Comparison of ENCODE assay signal across 17 cellular contexts in genomic region chr19:1827566-1828278, GRCh38. TPM values are rescaled to one million over a fixed set of nuclear protein-coding genes. Genes with fewer than 3 reads are reported as not detected.
DNase-seq lines count a peak whose midpoint lies in the region; ATAC-seq and TF ChIP-seq lines count a peak whose summit lies in the region.
"Had no signal": no experiment of that assay in that cellular context is flagged by ENCODE, and none has a peak within 500 bp of the region (broad histone marks: within the 10 kb centered on the region; RNA-seq: fewer than 3 reads in every experiment).

No MANE protein-coding gene starts in this region.

- peak overlapping the region; percentile 49 for H3K4me3 Mint-ChIP-seq in natural killer cell
- H3K4me3 Mint-ChIP-seq in natural killer cell treated with Interleukin-12 subunit alpha and Interleukin-12 subunit beta and Interleukin-15 and Interleukin-18, amount 100 ng/mL, for 72 hours, result no peak overlapping the region
- H3K4me3 Mint-ChIP-seq in stimulated activated memory B cell treated with anti-CD40 and anti-IgM and Interleukin-4, amounts not matched to agents 10 μg/mL and 1 μg/mL and 100 μg/mL, for 72 hours, result no peak overlapping the region
- H3K4me3 Mint-ChIP-seq: HFFc6 had no signal

- intact Hi-C loops in natural killer cell (cut with micrococcal nuclease), result loop anchor here (10.0 kb wide), 1 partner anchor 283 kb away; no protein-coding TSS in a partner anchor

- peak overlapping the region; percentile 73; the same call in 1 of the 2 replicates for H3K27ac ChIP-seq in VCaP
- H3K27ac ChIP-seq: GM23248 had no signal

- in situ Hi-C loops in GM13976 (cut with MboI; ENCODE audit: low sequenced_read_pairs, unreplicated experiment), result no loop called here

- no peaks in the 10 kb centered on the region for H3K27me3 Mint-ChIP-seq in natural killer cell (ENCODE audit: low read depth in 2 of 2)
- no peaks in the 10 kb centered on the region for H3K27me3 Mint-ChIP-seq in natural killer cell treated with Interleukin-12 subunit alpha and Interleukin-12 subunit beta and Interleukin-15 and Interleukin-18, amount 100 ng/mL, for 72 hours
- H3K27me3 Mint-ChIP-seq in stimulated activated memory B cell treated with anti-CD40 and anti-IgM and Interleukin-4, amounts not matched to agents 10 μg/mL and 1 μg/mL and 100 μg/mL, for 72 hours, result no peaks in the 10 kb centered on the region

- no peak overlapping the region for H3K27ac Mint-ChIP-seq in natural killer cell
- H3K27ac Mint-ChIP-seq in natural killer cell treated with Interleukin-12 subunit alpha and Interleukin-12 subunit beta and Interleukin-15 and Interleukin-18, amount 100 ng/mL, for 72 hours, result no peak overlapping the region
- no peak overlapping the region for H3K27ac Mint-ChIP-seq in stimulated activated memory B cell treated with anti-CD40 and anti-IgM and Interleukin-4, amounts not matched to agents 10 μg/mL and 1 μg/mL and 100 μg/mL, for 72 hours
- H3K27ac Mint-ChIP-seq: HFFc6 had no signal

- DNase-seq in natural killer cell (no peak), left lobe of liver (ENCODE audit: low spot score) (no peak), GM13976 (ENCODE audit: low spot score) (no peak), activated T-cell treated with anti-CD3 and anti-CD28 coated beads for 4 hours (no peak), T-helper 1 cell (no peak)
- no peak for DNase-seq in natural killer cell treated with Interleukin-12 subunit alpha and Interleukin-12 subunit beta and Interleukin-15 and Interleukin-18, amount 100 ng/mL, for 72 hours (ENCODE audit: low spot score)
- DNase-seq: DMS79, GM23248, HFFc6, MV-4-11, NCI-H1417 treated with DMSO at 0.1 percent for 48 hours, NCI-H2029 treated with DMSO at 0.1 percent for 48 hours, NCI-H510A, NCI-H82, SIG-M5 had no signal

- no peak for TF ChIP-seq CTCF in natural killer cell (IDR thresholded peaks at IDR 0.05)
- no peak for TF ChIP-seq CTCF in VCaP (conservative IDR thresholded peaks at IDR 0.05)
- no peak for TF ChIP-seq CTCF in GM13976 (IDR thresholded peaks at IDR 0.05; ENCODE audit: borderline replicate concordance, control extremely low read depth, extremely low read depth, insufficient read depth, missing control alignments)

- H3K4me1 Mint-ChIP-seq in natural killer cell, result peaks cover 4 to 9% of the 10 kb centered on the region in 2 donors
- no peaks in the 10 kb centered on the region for H3K4me1 Mint-ChIP-seq in natural killer cell treated with Interleukin-12 subunit alpha and Interleukin-12 subunit beta and Interleukin-15 and Interleukin-18, amount 100 ng/mL, for 72 hours (ENCODE audit: low read depth in 2 of 2)
- H3K4me1 Mint-ChIP-seq in stimulated activated memory B cell treated with anti-CD40 and anti-IgM and Interleukin-4, amounts not matched to agents 10 μg/mL and 1 μg/mL and 100 μg/mL, for 72 hours, result peaks cover 18% of the 10 kb centered on the region

- no peaks in the 10 kb centered on the region for H3K36me3 Mint-ChIP-seq in natural killer cell
- H3K36me3 Mint-ChIP-seq in natural killer cell treated with Interleukin-12 subunit alpha and Interleukin-12 subunit beta and Interleukin-15 and Interleukin-18, amount 100 ng/mL, for 72 hours, result no peaks in the 10 kb centered on the region
- H3K36me3 Mint-ChIP-seq in stimulated activated memory B cell treated with anti-CD40 and anti-IgM and Interleukin-4, amounts not matched to agents 10 μg/mL and 1 μg/mL and 100 μg/mL, for 72 hours, result peaks cover 38% of the 10 kb centered on the region

- H3K9me3 Mint-ChIP-seq in natural killer cell, result no peaks in the 10 kb centered on the region
- no peaks in the 10 kb centered on the region for H3K9me3 Mint-ChIP-seq in natural killer cell treated with Interleukin-12 subunit alpha and Interleukin-12 subunit beta and Interleukin-15 and Interleukin-18, amount 100 ng/mL, for 72 hours
- H3K9me3 Mint-ChIP-seq in stimulated activated memory B cell treated with anti-CD40 and anti-IgM and Interleukin-4, amounts not matched to agents 10 μg/mL and 1 μg/mL and 100 μg/mL, for 72 hours, result no peaks in the 10 kb centered on the region
- H3K9me3 Mint-ChIP-seq: HFFc6 had no signal

- ATAC-seq in natural killer cell (no peak), left lobe of liver (peak; percentile 41)
- ATAC-seq in natural killer cell treated with Interleukin-12 subunit alpha and Interleukin-12 subunit beta and Interleukin-15 and Interleukin-18, amount 100 ng/mL, for 72 hours, result no peak
- peak; percentile 14 for ATAC-seq in stimulated activated memory B cell treated with anti-CD40 and anti-IgM and Interleukin-4, amounts not matched to agents 10 μg/mL and 1 μg/mL and 100 μg/mL, for 72 hours

RNA-seq across cellular contexts. Expression of gene ATP8B3, which starts 15.6 kb away (rescaled TPM):
- total RNA-seq in natural killer cell (10 to 100 TPM in 2 of 3 donors, 1 to 10 TPM in 1; 5.3 to 11.5 (median 11.2) TPM), left lobe of liver (1.4 TPM)
- total RNA-seq in natural killer cell treated with Interleukin-12 subunit alpha and Interleukin-12 subunit beta and Interleukin-15 and Interleukin-18, amount 100 ng/mL, for 72 hours, result 1 to 10 TPM; 2.3 to 2.8 TPM

RNA-seq across cellular contexts. Expression of gene REXO1, which starts 20.6 kb away (rescaled TPM):
- total RNA-seq in natural killer cell (10 to 100 TPM; 90.7 to 91.7 (median 91.5) TPM), left lobe of liver (19.3 TPM)
- total RNA-seq in natural killer cell treated with Interleukin-12 subunit alpha and Interleukin-12 subunit beta and Interleukin-15 and Interleukin-18, amount 100 ng/mL, for 72 hours, result 100 to 1,000 TPM in 1 of 2 donors, 10 to 100 TPM in 1; 69.1 to 103 TPM

RNA-seq across cellular contexts. Expression of gene KLF16, which starts 35.7 kb away (rescaled TPM):
- total RNA-seq in natural killer cell, result 10 to 100 TPM; 29.1 to 38.4 (median 34.8) TPM
- 10 to 100 TPM; 18.0 to 49.8 TPM for total RNA-seq in natural killer cell treated with Interleukin-12 subunit alpha and Interleukin-12 subunit beta and Interleukin-15 and Interleukin-18, amount 100 ng/mL, for 72 hours
- total RNA-seq in left lobe of liver, result 11.9 TPM

RNA-seq across cellular contexts. Expression of gene ABHD17A, which starts 57.6 kb away (rescaled TPM):
- total RNA-seq in natural killer cell (100 to 1,000 TPM; 554 to 652 (median 608) TPM), left lobe of liver (29.4 TPM)
- 100 to 1,000 TPM; 127 to 132 TPM for total RNA-seq in natural killer cell treated with Interleukin-12 subunit alpha and Interleukin-12 subunit beta and Interleukin-15 and Interleukin-18, amount 100 ng/mL, for 72 hours

Comparison
In these comparisons a context has a peak if more than half of its experiments do, and no peak if none do; other contexts are left out.
1. ATAC-seq: peak in left lobe of liver (single experiment) and stimulated activated memory B cell treated with anti-CD40 and anti-IgM and Interleukin-4, amounts not matched to agents 10 μg/mL and 1 μg/mL and 100 μg/mL, for 72 hours (single experiment); none in natural killer cell (0 of 3) and natural killer cell treated with Interleukin-12 subunit alpha and Interleukin-12 subunit beta and Interleukin-15 and Interleukin-18, amount 100 ng/mL, for 72 hours (0 of 2).